8 cellular contexts compared by ENCODE assay signal in genomic region chr2:226792155-226792871, GRCh38. TPM values are rescaled to one million over a fixed set of nuclear protein-coding genes. Genes with fewer than 3 reads are reported as not detected.
DNase-seq lines count a peak whose midpoint lies in the region; ATAC-seq and TF ChIP-seq lines count a peak whose summit lies in the region.

No MANE protein-coding gene starts in this region.

- H3K27me3 Mint-ChIP-seq in natural killer cell treated with Interleukin-12 subunit alpha and Interleukin-12 subunit beta and Interleukin-15 and Interleukin-18, amount 100 ng/mL, for 72 hours = peaks cover 13 to 15% of the 10 kb centered on the region in 2 donors

- H3K4me3 ChIP-seq in GM06990 (replicated peaks; ENCODE audit: low read depth, low read length) = peak overlapping the region; percentile 60
- peak overlapping the region; percentile 81 for H3K4me3 ChIP-seq in coronary artery

- H3K27me3 ChIP-seq in GM06990 (replicated peaks; ENCODE audit: control insufficient read depth, insufficient read depth, low read length) = no peaks in the 10 kb centered on the region

- H3K36me3 ChIP-seq in GM06990 (ENCODE audit: control insufficient read depth, insufficient read depth, low read length) = no peaks in the 10 kb centered on the region

- H3K4me1 Mint-ChIP-seq in natural killer cell treated with Interleukin-12 subunit alpha and Interleukin-12 subunit beta and Interleukin-15 and Interleukin-18, amount 100 ng/mL, for 72 hours (ENCODE audit: low read depth in 2 of 2) = peaks cover 9 to 10% of the 10 kb centered on the region in 2 donors

- H3K36me3 Mint-ChIP-seq in natural killer cell treated with Interleukin-12 subunit alpha and Interleukin-12 subunit beta and Interleukin-15 and Interleukin-18, amount 100 ng/mL, for 72 hours = no peaks in the 10 kb centered on the region

- no peaks in the 10 kb centered on the region for H3K9me3 Mint-ChIP-seq in natural killer cell treated with Interleukin-12 subunit alpha and Interleukin-12 subunit beta and Interleukin-15 and Interleukin-18, amount 100 ng/mL, for 72 hours

- H3K4me3 Mint-ChIP-seq in natural killer cell treated with Interleukin-12 subunit alpha and Interleukin-12 subunit beta and Interleukin-15 and Interleukin-18, amount 100 ng/mL, for 72 hours = peak overlapping the region; percentile 93

- DNase-seq in GM06990 (ENCODE audit: extremely low read depth, insufficient read length) = no peak
- peak; percentile 6 for DNase-seq in NCI-H2227 (lab: John Stamatoyannopoulos, UW; ENCODE audit: unreplicated experiment)
- DNase-seq in coronary artery (ENCODE audit: low spot score) = no peak
- no peak for DNase-seq in natural killer cell treated with Interleukin-12 subunit alpha and Interleukin-12 subunit beta and Interleukin-15 and Interleukin-18, amount 100 ng/mL, for 72 hours (ENCODE audit: low spot score)
- DNase-seq in HK-2 (ENCODE audit: unreplicated experiment) = no peak
- DNase-seq in NCI-H1436 treated with DMSO at 0.1 percent for 48 hours (lab: John Stamatoyannopoulos, UW) = no peak

- peak overlapping the region; percentile 93 to 95 for H3K27ac ChIP-seq in coronary artery

- TF ChIP-seq CTCF in GM06990 (IDR thresholded peaks at IDR 0.05; ENCODE audit: insufficient read depth, low read length, poor library complexity, severe bottlenecking) (no peak), coronary artery (IDR thresholded peaks at IDR 0.05) (no peak)

- no peak for ATAC-seq in natural killer cell treated with Interleukin-12 subunit alpha and Interleukin-12 subunit beta and Interleukin-15 and Interleukin-18, amount 100 ng/mL, for 72 hours
- ATAC-seq in GM21381 (IDR thresholded peaks at IDR 0.05; ENCODE audit: unreplicated experiment) = no peak
- ATAC-seq in GM21717 (IDR thresholded peaks at IDR 0.05; ENCODE audit: unreplicated experiment) = no peak

- no peak overlapping the region for H3K27ac Mint-ChIP-seq in natural killer cell treated with Interleukin-12 subunit alpha and Interleukin-12 subunit beta and Interleukin-15 and Interleukin-18, amount 100 ng/mL, for 72 hours

RNA-seq across cellular contexts. Expression of gene IRS1, which starts 7.3 kb away (rescaled TPM):
- total RNA-seq in natural killer cell treated with Interleukin-12 subunit alpha and Interleukin-12 subunit beta and Interleukin-15 and Interleukin-18, amount 100 ng/mL, for 72 hours = under 1 TPM; 0.21 to 0.39 TPM

RNA-seq across cellular contexts. Expression of gene RHBDD1, which starts 43.5 kb away (rescaled TPM):
- 10 to 100 TPM; 40.1 to 43.3 TPM for total RNA-seq in natural killer cell treated with Interleukin-12 subunit alpha and Interleukin-12 subunit beta and Interleukin-15 and Interleukin-18, amount 100 ng/mL, for 72 hours
